Comparison of ENCODE assay signal across 1 cellular context in genomic region chr15:53038542-53038941, GRCh38.
TF ChIP-seq lines count a peak whose summit lies in the region.

No MANE protein-coding gene starts in this region.

TF ChIP-seq in A549, 52 proteins besides CTCF, POLR2A, EP300 and RAD21 (continued from another document):
- TF ChIP-seq, protein P1, sequence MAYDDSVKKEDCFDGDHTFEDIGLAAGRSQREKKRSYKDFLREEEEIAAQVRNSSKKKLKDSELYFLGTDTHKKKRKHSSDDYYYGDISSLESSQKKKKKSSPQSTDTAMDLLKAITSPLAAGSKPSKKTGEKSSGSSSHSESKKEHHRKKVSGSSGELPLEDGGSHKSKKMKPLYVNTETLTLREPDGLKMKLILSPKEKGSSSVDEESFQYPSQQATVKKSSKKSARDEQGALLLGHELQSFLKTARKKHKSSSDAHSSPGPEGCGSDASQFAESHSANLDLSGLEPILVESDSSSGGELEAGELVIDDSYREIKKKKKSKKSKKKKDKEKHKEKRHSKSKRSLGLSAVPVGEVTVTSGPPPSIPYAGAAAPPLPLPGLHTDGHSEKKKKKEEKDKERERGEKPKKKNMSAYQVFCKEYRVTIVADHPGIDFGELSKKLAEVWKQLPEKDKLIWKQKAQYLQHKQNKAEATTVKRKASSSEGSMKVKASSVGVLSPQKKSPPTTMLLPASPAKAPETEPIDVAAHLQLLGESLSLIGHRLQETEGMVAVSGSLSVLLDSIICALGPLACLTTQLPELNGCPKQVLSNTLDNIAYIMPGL (CRISPR knock-in tag; IDR thresholded peaks at IDR 0.05; ENCODE audit: borderline replicate concordance): no peak
- TF ChIP-seq NFE2L2 (conservative IDR thresholded peaks at IDR 0.05; ENCODE audit: low read length) (no peak), POLR2AphosphoS2 (conservative IDR thresholded peaks at IDR 0.05; ENCODE audit: low read length) (no peak), FOSB (CRISPR knock-in tag; IDR thresholded peaks at IDR 0.05) (no peak), NPAS2 (CRISPR knock-in tag; IDR thresholded peaks at IDR 0.05; ENCODE audit: borderline replicate concordance) (no peak)
- TF ChIP-seq, protein P2, sequence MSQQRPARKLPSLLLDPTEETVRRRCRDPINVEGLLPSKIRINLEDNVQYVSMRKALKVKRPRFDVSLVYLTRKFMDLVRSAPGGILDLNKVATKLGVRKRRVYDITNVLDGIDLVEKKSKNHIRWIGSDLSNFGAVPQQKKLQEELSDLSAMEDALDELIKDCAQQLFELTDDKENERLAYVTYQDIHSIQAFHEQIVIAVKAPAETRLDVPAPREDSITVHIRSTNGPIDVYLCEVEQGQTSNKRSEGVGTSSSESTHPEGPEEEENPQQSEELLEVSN (IDR thresholded peaks at IDR 0.05; ENCODE audit: borderline replicate concordance, low read depth): no peak
